In genomic region chr7:40777913-40778312, GRCh38 we compare ENCODE assay signal across 1 cellular context.
TF ChIP-seq lines count a peak whose summit lies in the region.

No MANE protein-coding gene starts in this region.

TF ChIP-seq in GM12878, 131 proteins besides CTCF, POLR2A, EP300 and RAD21:
- no peak for TF ChIP-seq SKIL (IDR thresholded peaks at IDR 0.05; ENCODE audit: low read depth, poor library complexity, severe bottlenecking)
- TF ChIP-seq SMAD5 (IDR thresholded peaks at IDR 0.05; ENCODE audit: low read depth): no peak
- no peak for TF ChIP-seq RELA (IDR thresholded peaks at IDR 0.05; ENCODE audit: borderline replicate concordance, partially characterized antibody)
- no peak for TF ChIP-seq MAX (IDR thresholded peaks at IDR 0.05; ENCODE audit: low read depth, low read length)
- no peak for TF ChIP-seq RUNX3 (IDR thresholded peaks at IDR 0.05; ENCODE audit: low read length)
- peak in 1 of 2 experiments; percentile 30; a peak in 1 of 4 replicates for TF ChIP-seq IKZF2 (IDR thresholded peaks at IDR 0.05)
- TF ChIP-seq KLF5 (IDR thresholded peaks at IDR 0.05; ENCODE audit: partially characterized antibody): no peak
- no peak for TF ChIP-seq MXI1 (IDR thresholded peaks at IDR 0.05; ENCODE audit: low read depth, low read length)
- peak; percentile 42; a peak in 2 of 4 replicates for TF ChIP-seq BHLHE40 (IDR thresholded peaks at IDR 0.05; ENCODE audit: borderline replicate concordance in 1 of 2, low read depth in 2 of 2, low read length in 1 of 2)
- no peak for TF ChIP-seq ZNF622 (IDR thresholded peaks at IDR 0.05)
